Comparison of ENCODE assay signal across 9 cellular contexts in the genomic region with DNA sequence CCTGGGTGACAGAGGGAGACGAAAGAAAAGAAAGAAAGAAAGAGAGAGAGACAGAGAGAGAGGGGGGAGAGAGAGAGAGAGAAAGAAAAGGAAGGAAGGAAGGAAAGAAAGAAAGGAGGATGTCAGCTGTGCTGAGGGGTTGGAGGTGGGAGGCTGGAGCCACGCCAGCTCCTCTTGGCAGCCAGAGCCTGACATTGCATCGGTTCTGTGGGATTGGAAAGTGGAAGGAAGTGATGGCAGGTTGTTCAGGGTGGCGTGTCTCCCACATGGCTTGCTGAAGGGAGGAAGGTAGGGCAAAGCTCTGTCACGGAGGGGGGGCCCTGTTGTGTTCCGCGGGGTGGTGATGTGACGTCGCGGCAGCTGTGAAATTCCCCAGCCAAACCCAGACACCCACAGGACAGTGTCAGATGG. TPM values are rescaled to one million over a fixed set of nuclear protein-coding genes. Genes with fewer than 3 reads are reported as not detected.
DNase-seq lines count a peak whose midpoint lies in the region; ATAC-seq and TF ChIP-seq lines count a peak whose summit lies in the region.
"Had no signal": no experiment of that assay in that cellular context is flagged by ENCODE, and none has a peak within 500 bp of the region (broad histone marks: within the 10 kb centered on the region; RNA-seq: fewer than 3 reads in every experiment).

No MANE protein-coding gene starts in this region.

- no peak overlapping the region for H2BK12ac ChIP-seq in H9 (ENCODE audit: insufficient read length, low read depth, low read length)

- H4K91ac ChIP-seq in H9 (ENCODE audit: insufficient read length, low read depth, low read length) = no peak overlapping the region

- no peak overlapping the region for H2BK5ac ChIP-seq in H9 (ENCODE audit: insufficient read length, low read length)

- H3K79me2 ChIP-seq in H9 (ENCODE audit: insufficient read depth, low read length) = no peaks in the 10 kb centered on the region

- H3K27ac Mint-ChIP-seq in central memory CD8-positive, alpha-beta T cell (ENCODE audit: low read depth) = peak overlapping the region; percentile 100
- no peak overlapping the region; a peak in 1 of 7 replicates for H3K27ac Mint-ChIP-seq in H9

- no peak overlapping the region for H3K14ac ChIP-seq in H9 (ENCODE audit: insufficient read depth, low read length)

- H2AFZ ChIP-seq in H9 (ENCODE audit: low read length) = no peak overlapping the region

- H3K23me2 ChIP-seq in H9 (ENCODE audit: insufficient read length, low read depth, low read length, poor library complexity, severe bottlenecking) = no peaks in the 10 kb centered on the region

- H3K56ac ChIP-seq in H9 (ENCODE audit: insufficient read length, low read depth, low read length) = no peak overlapping the region

- H3K4ac ChIP-seq in H9 (ENCODE audit: low read depth, low read length) = no peak overlapping the region

- H3T11ph ChIP-seq in H9 (ENCODE audit: low read length) = no peak overlapping the region

- H3K9ac ChIP-seq in H9 (ENCODE audit: extremely low read depth, insufficient read length, low read length) = no peak overlapping the region

- no peaks in the 10 kb centered on the region for H3K27me3 Mint-ChIP-seq in central memory CD8-positive, alpha-beta T cell
- peaks cover 3% of the 10 kb centered on the region for H3K27me3 Mint-ChIP-seq in H9 (ENCODE audit: low read depth)

- peak; percentile 58 to 68 for DNase-seq in Kasumi-1 (lab: John Stamatoyannopoulos, UW)
- peak; percentile 83 to 86 for DNase-seq in activated CD4-positive, alpha-beta T cell treated with anti-CD3 and anti-CD28 coated beads, Interleukin-2, amount 50 U/mL, for 4 hours
- peak in 1 of 2 donors; percentile 71 for DNase-seq in central memory CD8-positive, alpha-beta T cell (ENCODE audit: low spot score in 2 of 2)
- DNase-seq in stimulated activated CD4-positive, alpha-beta T cell treated with anti-CD3 and anti-CD28 coated beads, TNF-alpha, amount 100 ng/mL, for 4 hours (ENCODE audit: low read depth in 3 of 3) = peak in 2 of 3 experiments; percentile 75 to 76
- DNase-seq in H9 = no peak
- no peak for DNase-seq in foreskin keratinocyte
- DNase-seq in kidney tubule cell (ENCODE audit: low spot score) = no peak
- DNase-seq in GM03348 (ENCODE audit: low spot score) = no peak
- DNase-seq: amniotic stem cell had no signal

- peak; percentile 62 for ATAC-seq in central memory CD8-positive, alpha-beta T cell (replicated peaks; ENCODE audit: extremely low read depth, poor library complexity, severe bottlenecking)
- no peak for ATAC-seq in foreskin keratinocyte

- H3K4me2 ChIP-seq in H9 (ENCODE audit: insufficient read depth, insufficient read length, low read length) = no peak overlapping the region

- H2BK15ac ChIP-seq in H9 (ENCODE audit: low read depth, low read length) = no peak overlapping the region

- H3K27ac ChIP-seq in H9 (ENCODE audit: insufficient read length, low read depth, low read length) (no peak overlapping the region), foreskin keratinocyte (no peak overlapping the region)

- H3K4me1 ChIP-seq in H9 (ENCODE audit: insufficient read depth, low read length) (no peaks in the 10 kb centered on the region), foreskin keratinocyte (peaks cover 5% of the 10 kb centered on the region)

- no peak overlapping the region for H4K8ac ChIP-seq in H9 (replicated peaks; ENCODE audit: insufficient read length, low read depth, low read length)

- no peaks in the 10 kb centered on the region for H3K9me3 ChIP-seq in H9 (ENCODE audit: control insufficient read depth, low read depth, low read length)

- H2BK120ac ChIP-seq in H9 (ENCODE audit: low read depth, low read length, poor library complexity, severe bottlenecking) = no peak overlapping the region

- no peaks in the 10 kb centered on the region for H4K20me1 ChIP-seq in H9 (ENCODE audit: control insufficient read depth, insufficient read depth, insufficient read length)

- no peaks in the 10 kb centered on the region for H3K9me3 Mint-ChIP-seq in central memory CD8-positive, alpha-beta T cell
- H3K9me3 Mint-ChIP-seq in H9 = no peaks in the 10 kb centered on the region

- no peak overlapping the region for H3K18ac ChIP-seq in H9 (ENCODE audit: insufficient read length, low read depth, low read length)

- H3K4me3 Mint-ChIP-seq in central memory CD8-positive, alpha-beta T cell = peak overlapping the region; percentile 80
- H3K4me3 Mint-ChIP-seq in H9 = no peak overlapping the region

- TF ChIP-seq CTCF in H9 (conservative IDR thresholded peaks at IDR 0.05) = no peak
- no peak for TF ChIP-seq CTCF in foreskin keratinocyte (conservative IDR thresholded peaks at IDR 0.05)

- H3K36me3 Mint-ChIP-seq in central memory CD8-positive, alpha-beta T cell (ENCODE audit: insufficient read depth) = peaks cover 61% of the 10 kb centered on the region
- no peaks in the 10 kb centered on the region for H3K36me3 Mint-ChIP-seq in H9 (ENCODE audit: insufficient read depth in 1 of 3, low read depth in 3 of 3)

- no peak overlapping the region for H2BK20ac ChIP-seq in H9 (ENCODE audit: low read depth, low read length, poor library complexity, severe bottlenecking)

- H3K4me1 Mint-ChIP-seq in central memory CD8-positive, alpha-beta T cell = peaks cover 78% of the 10 kb centered on the region
- H3K4me1 Mint-ChIP-seq in H9 = peaks cover 3 to 7% of the 10 kb centered on the region in 2 experiments

- H3K23ac ChIP-seq in H9 (ENCODE audit: insufficient read length, low read depth, low read length) = no peak overlapping the region

- no peak overlapping the region for H2AK5ac ChIP-seq in H9 (ENCODE audit: insufficient read length, low read length)

- no CpG with 5 or more reads among the region's 10 CpGs for WGBS in H9 (ENCODE audit: extremely low coverage, insufficient read length, low lambda C conversion rate)

- no peaks in the 10 kb centered on the region for H3K79me1 ChIP-seq in H9 (ENCODE audit: insufficient read depth, low read depth, low read length, poor library complexity, severe bottlenecking)

- H3K27me3 ChIP-seq in H9 (ENCODE audit: insufficient read depth, low read length) = no peaks in the 10 kb centered on the region
- peaks cover 3% of the 10 kb centered on the region for H3K27me3 ChIP-seq in foreskin keratinocyte

- no peak overlapping the region for H4K5ac ChIP-seq in H9 (ENCODE audit: insufficient read length, low read depth, low read length)

RNA-seq across cellular contexts. Expression of gene EIF2D, which starts 30.7 kb away (rescaled TPM):
- total RNA-seq in H9 (2021) (32.7 and 35.8 TPM in 2 replicates), foreskin keratinocyte (53.9 and 54.3 TPM in 2 replicates)
- polyA plus RNA-seq in foreskin keratinocyte = 45.6 and 50.8 TPM in 2 replicates

RNA-seq across cellular contexts. Expression of gene DYRK3, which starts 53.8 kb away (rescaled TPM):
- total RNA-seq in H9 (2021) = 4.0 and 4.7 TPM in 2 replicates
- 25.1 and 26.1 TPM in 2 replicates for total RNA-seq in foreskin keratinocyte
- 7.5 and 8.1 TPM in 2 replicates for polyA plus RNA-seq in foreskin keratinocyte

Comparison
In these comparisons a context has a peak if more than half of its experiments do, and no peak if none do; other contexts are left out.
1. DNase-seq: peak in Kasumi-1 (2 of 2), activated CD4-positive, alpha-beta T cell treated with anti-CD3 and anti-CD28 coated beads, Interleukin-2, amount 50 U/mL, for 4 hours (2 of 2) and stimulated activated CD4-positive, alpha-beta T cell treated with anti-CD3 and anti-CD28 coated beads, TNF-alpha, amount 100 ng/mL, for 4 hours (2 of 3); none in H9 (single experiment), foreskin keratinocyte (0 of 2), kidney tubule cell (single experiment) and GM03348 (single experiment).